Comparison of ENCODE assay signal across 17 cellular contexts in the genomic region with DNA sequence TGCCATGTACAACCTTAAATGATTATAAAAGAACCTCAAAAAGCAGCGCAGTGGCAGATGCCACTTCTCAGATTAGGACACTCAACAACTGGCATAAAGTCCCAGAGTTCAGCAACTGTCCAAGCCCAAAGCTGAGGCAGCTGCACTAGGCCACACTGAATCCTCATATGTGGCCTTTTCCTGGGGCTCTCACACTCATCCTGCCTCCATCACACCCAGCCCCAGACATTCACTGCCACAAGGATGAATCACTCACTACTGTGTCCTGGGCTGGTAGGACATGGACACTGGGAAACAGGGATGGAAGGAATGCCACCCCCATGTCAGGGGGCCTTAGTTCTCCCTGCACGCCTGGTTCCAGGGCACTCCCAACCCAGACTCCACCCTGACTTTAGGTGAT.
"Had no signal": no experiment of that assay in that cellular context is flagged by ENCODE, and none has a peak within 500 bp of the region (broad histone marks: within the 10 kb centered on the region; RNA-seq: fewer than 3 reads in every experiment).

No MANE protein-coding gene starts in this region.

- H3K4me3 ChIP-seq: dorsolateral prefrontal cortex, gastroesophageal sphincter, heart right ventricle, prostate gland, upper lobe of left lung had no signal

- H3K4me1 Mint-ChIP-seq: natural killer cell; stimulated activated naive CD8-positive, alpha-beta T cell treated with anti-CD3 and anti-CD28 coated beads, Interleukin-15, amount 100 ng/mL, for 72 hours had no signal

- H3K9me3 Mint-ChIP-seq: activated naive CD4-positive, alpha-beta T cell treated with anti-CD3 and anti-CD28 coated beads for 36 hours; endodermal cell; stimulated activated naive CD8-positive, alpha-beta T cell treated with anti-CD3 and anti-CD28 coated beads, Interleukin-15, amount 100 ng/mL, for 72 hours had no signal

- H3K4me3 Mint-ChIP-seq: activated naive CD4-positive, alpha-beta T cell treated with anti-CD3 and anti-CD28 coated beads for 36 hours; endodermal cell; natural killer cell; stimulated activated naive CD8-positive, alpha-beta T cell treated with anti-CD3 and anti-CD28 coated beads, Interleukin-15, amount 100 ng/mL, for 72 hours had no signal

- H3K9me3 ChIP-seq: gastroesophageal sphincter, heart right ventricle, prostate gland, upper lobe of left lung had no signal

- H3K4me1 ChIP-seq: prostate gland had no signal

- DNase-seq: activated CD4-positive, CD25-positive, alpha-beta regulatory T cell treated with anti-CD3 and anti-CD28 coated beads, Interleukin-2, amount 50 U/mL, for 72 hours; activated naive CD4-positive, alpha-beta T cell treated with anti-CD3 and anti-CD28 coated beads for 36 hours; activated T-cell treated with anti-CD3 and anti-CD28 coated beads for 4 hours; dorsolateral prefrontal cortex; endodermal cell; heart right ventricle; mammary epithelial cell; natural killer cell; nucleus accumbens; right cardiac atrium; small intestine; stimulated activated naive CD8-positive, alpha-beta T cell treated with anti-CD3 and anti-CD28 coated beads, Interleukin-15, amount 100 ng/mL, for 72 hours; T-helper 9 cell; upper lobe of left lung had no signal

- ATAC-seq: gastroesophageal sphincter; heart right ventricle; left lobe of liver; natural killer cell; stimulated activated naive CD8-positive, alpha-beta T cell treated with anti-CD3 and anti-CD28 coated beads, Interleukin-15, amount 100 ng/mL, for 72 hours had no signal

- H3K36me3 ChIP-seq: gastroesophageal sphincter, heart right ventricle, prostate gland, upper lobe of left lung had no signal

- H3K36me3 Mint-ChIP-seq: natural killer cell had no signal

- H3K27ac ChIP-seq: dorsolateral prefrontal cortex, gastroesophageal sphincter, prostate gland, upper lobe of left lung had no signal

- H3K27ac Mint-ChIP-seq: activated naive CD4-positive, alpha-beta T cell treated with anti-CD3 and anti-CD28 coated beads for 36 hours; endodermal cell; natural killer cell; stimulated activated naive CD8-positive, alpha-beta T cell treated with anti-CD3 and anti-CD28 coated beads, Interleukin-15, amount 100 ng/mL, for 72 hours had no signal

- H3K27me3 ChIP-seq: gastroesophageal sphincter, heart right ventricle, upper lobe of left lung had no signal
